ENCODE assay signal across 15 cellular contexts in the genomic region with DNA sequence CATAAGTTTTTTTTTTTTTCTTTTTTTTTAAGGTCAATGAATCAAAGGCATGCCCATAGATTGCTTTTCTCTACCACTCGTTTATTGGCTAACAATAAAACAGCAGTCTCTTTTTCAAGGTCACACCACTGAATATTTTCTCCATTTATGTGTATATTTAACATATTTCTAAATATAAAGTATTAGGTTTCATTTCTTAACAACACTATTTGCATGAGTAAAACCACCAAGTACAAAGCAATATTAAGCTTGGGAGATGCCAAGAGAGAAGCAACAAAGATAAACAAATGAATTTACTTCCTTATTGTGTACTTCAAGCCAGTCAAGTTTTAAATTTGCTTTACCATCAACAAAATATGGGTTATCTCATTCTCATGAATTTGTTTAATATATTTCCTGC.
A peak's percentile ranks its signal among the peaks of the same experiment; 100 is the strongest.
DNase-seq lines count a peak whose midpoint lies in the region; ATAC-seq and TF ChIP-seq lines count a peak whose summit lies in the region.
"Had no signal": no experiment of that assay in that cellular context is flagged by ENCODE, and none has a peak within 500 bp of the region (broad histone marks: within the 10 kb centered on the region; RNA-seq: fewer than 3 reads in every experiment).

No MANE protein-coding gene starts in this region.

- peak; percentile 13 for ATAC-seq in GM18909 (IDR thresholded peaks at IDR 0.05; ENCODE audit: poor library complexity, unreplicated experiment)
- peak; percentile 27 for ATAC-seq in HG02678 (IDR thresholded peaks at IDR 0.05; ENCODE audit: unreplicated experiment)
- ATAC-seq in HG03354 (IDR thresholded peaks at IDR 0.05; ENCODE audit: poor library complexity, severe bottlenecking, unreplicated experiment), result peak; percentile 42
- ATAC-seq: activated naive CD4-positive, alpha-beta T cell treated with anti-CD3 and anti-CD28 coated beads, Interleukin-2, amount 50 U/mL, for 72 hours had no signal

- peaks cover 8 to 12% (median 11%) of the 10 kb centered on the region in 3 donors for H3K27me3 Mint-ChIP-seq in immature natural killer cell (ENCODE audit: low read depth in 3 of 3)

- H3K9me3 ChIP-seq in esophagus squamous epithelium, result no peaks in the 10 kb centered on the region
- H3K9me3 ChIP-seq: SK-N-SH had no signal

- intact Hi-C loops in esophagus squamous epithelium (cut with DNase I), result no loop called here

- H3K9me3 Mint-ChIP-seq in immature natural killer cell, result peaks cover 0 to 11% (median 6%) of the 10 kb centered on the region in 6 donors

- DNase-seq in immature natural killer cell, result no peak
- DNase-seq in OCI-M1 (lab: John Stamatoyannopoulos, UW), result no peak
- DNase-seq in activated effector memory CD4-positive, alpha-beta T cell treated with Interleukin-2 at 50 U/mL for 16 hours, result no peak
- no peak for DNase-seq in effector CD4-positive, alpha-beta T cell
- no peak for DNase-seq in esophagus squamous epithelium (lab: John Stamatoyannopoulos, UW)
- DNase-seq: activated CD4-positive, alpha-beta T cell treated with anti-CD3 and anti-CD28 coated beads for 48 hours; dorsolateral prefrontal cortex; kidney; NCI-H187; SK-N-SH had no signal

- TF ChIP-seq CTCF in esophagus squamous epithelium (IDR thresholded peaks at IDR 0.05), result no peak

- no peaks in the 10 kb centered on the region for H3K4me1 ChIP-seq in esophagus squamous epithelium

- H3K27me3 ChIP-seq in esophagus squamous epithelium, result no peaks in the 10 kb centered on the region

- 43 to 48% methylated on average over 1 of the region's 1 CpG for WGBS in esophagus squamous epithelium, 2 donors

- H3K4me3 ChIP-seq in esophagus squamous epithelium, result no peak overlapping the region
- H3K4me3 ChIP-seq: dorsolateral prefrontal cortex had no signal

- peak overlapping the region; percentile 37 to 62 (median 49) for H3K4me3 Mint-ChIP-seq in immature natural killer cell
- H3K4me3 Mint-ChIP-seq: mesothelial cell of epicardium had no signal

- H3K4me1 Mint-ChIP-seq in immature natural killer cell, result peaks cover 70 to 96% of the 10 kb centered on the region in 2 donors
- H3K4me1 Mint-ChIP-seq: mesothelial cell of epicardium had no signal

- no peak for TF ChIP-seq POLR2A in esophagus squamous epithelium (IDR thresholded peaks at IDR 0.05)

- peaks cover 0 to 24% (median 8%) of the 10 kb centered on the region in 3 donors for H3K36me3 Mint-ChIP-seq in immature natural killer cell
- H3K36me3 Mint-ChIP-seq: activated naive CD4-positive, alpha-beta T cell treated with anti-CD3 and anti-CD28 coated beads, Interleukin-2, amount 50 U/mL, for 72 hours; mesothelial cell of epicardium had no signal

- no peak overlapping the region for H3K27ac ChIP-seq in esophagus squamous epithelium
- H3K27ac ChIP-seq: dorsolateral prefrontal cortex had no signal

- no peaks in the 10 kb centered on the region for H3K36me3 ChIP-seq in esophagus squamous epithelium

- H3K27ac Mint-ChIP-seq in immature natural killer cell, result peak overlapping the region; percentile 15 to 89 (median 59)
- H3K27ac Mint-ChIP-seq: activated naive CD4-positive, alpha-beta T cell treated with anti-CD3 and anti-CD28 coated beads, Interleukin-2, amount 50 U/mL, for 72 hours; mesothelial cell of epicardium had no signal
